In the genomic region with DNA sequence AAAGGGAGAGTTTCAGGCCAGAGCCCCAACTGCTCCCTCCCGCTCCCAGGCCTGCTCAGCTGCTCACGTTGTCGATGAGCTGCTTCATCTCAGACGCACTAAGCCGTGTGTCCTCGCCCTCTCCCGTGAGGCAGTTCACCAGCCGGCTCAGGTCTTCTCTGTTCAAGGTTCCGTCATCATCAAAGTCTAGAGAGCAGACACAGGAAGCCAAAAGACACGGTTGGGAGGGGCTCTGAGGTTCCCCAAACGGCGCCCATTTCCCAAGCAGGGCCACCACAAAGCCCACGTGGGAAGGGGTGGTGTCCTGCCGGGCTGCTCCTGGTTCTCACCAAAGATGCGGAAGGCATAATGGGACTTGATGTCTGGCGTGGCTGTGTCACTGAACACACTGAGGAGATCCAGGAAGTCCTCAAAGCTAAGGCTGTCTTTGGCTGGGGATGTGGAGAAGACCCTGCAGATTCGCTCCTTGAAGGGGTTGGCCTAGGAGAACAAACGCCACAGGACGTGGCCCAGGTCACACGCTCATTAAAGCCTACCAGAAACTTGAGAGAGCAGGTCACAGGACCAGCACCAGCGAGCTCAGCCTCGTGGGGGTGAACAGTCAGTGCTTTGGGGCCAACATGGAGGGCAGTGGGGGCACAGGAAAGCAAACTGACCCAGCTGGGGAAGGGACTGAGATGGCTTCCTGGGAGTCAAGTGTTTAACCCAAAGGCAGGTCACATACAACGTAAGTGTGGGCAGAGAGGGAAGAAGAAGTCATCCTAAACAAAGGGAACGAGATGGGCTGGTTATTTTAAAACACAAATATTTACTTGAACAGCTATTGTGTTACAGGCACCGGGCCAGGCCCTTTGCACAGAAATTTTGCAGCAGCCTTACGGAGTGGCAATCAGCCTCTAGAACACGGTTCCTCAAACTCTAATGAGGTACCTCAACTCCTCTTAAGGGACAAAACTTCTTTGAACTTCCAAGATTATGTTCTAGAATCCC, we compare ENCODE assay signal across 9 cellular contexts. TPM values are rescaled to one million over a fixed set of nuclear protein-coding genes. Genes with fewer than 3 reads are reported as not detected.
A peak's percentile ranks its signal among the peaks of the same experiment; 100 is the strongest.
DNase-seq lines count a peak whose midpoint lies in the region; ATAC-seq, FAIRE-seq and TF ChIP-seq lines count a peak whose summit lies in the region.
"Had no signal": no experiment of that assay in that cellular context is flagged by ENCODE, and none has a peak within 500 bp of the region (broad histone marks: within the 10 kb centered on the region; RNA-seq: fewer than 3 reads in every experiment).

No MANE protein-coding gene starts in this region.

- H3K4me3 ChIP-seq in Peyer's patch, result peak overlapping the region in 3 of 4 donors; percentile 67 to 91 (median 76)
- H3K4me3 ChIP-seq in thyroid gland (replicated peaks in 1 of 3), result no peak overlapping the region

- CTCF ChIA-PET in activated naive CD4-positive, alpha-beta T cell treated with anti-CD3 and anti-CD28 coated beads, Interleukin-2, amount 10 ng/mL, durations not matched to agents 7 days and 5 days (lab: Charles Lee), result interaction anchor here (0.7 to 2.5 kb wide), 6 partner anchors 10 to 700 kb away, joined by 3 to 8 read pairs (median 4); partner anchors contain the start of gene SEMA4B

- peaks cover 35% of the 10 kb centered on the region for H3K36me3 Mint-ChIP-seq in activated naive CD4-positive, alpha-beta T cell treated with anti-CD3 and anti-CD28 coated beads, Interleukin-2, amount 10 ng/mL, durations not matched to agents 7 days and 5 days
- peaks cover 27% of the 10 kb centered on the region for H3K36me3 Mint-ChIP-seq in nephron progenitor cell (ENCODE audit: low read depth)

- no peak for ATAC-seq in HG03139 (IDR thresholded peaks at IDR 0.05; ENCODE audit: unreplicated experiment)
- no peak for ATAC-seq in GM18873 (IDR thresholded peaks at IDR 0.05; ENCODE audit: low FRiP score, unreplicated experiment)

- H3K4me1 Mint-ChIP-seq in activated naive CD4-positive, alpha-beta T cell treated with anti-CD3 and anti-CD28 coated beads, Interleukin-2, amount 10 ng/mL, durations not matched to agents 7 days and 5 days, result peaks cover 60% of the 10 kb centered on the region
- H3K4me1 Mint-ChIP-seq in nephron progenitor cell, result peaks cover 32% of the 10 kb centered on the region

- peak overlapping the region; percentile 88 for H3K4me3 Mint-ChIP-seq in activated naive CD4-positive, alpha-beta T cell treated with anti-CD3 and anti-CD28 coated beads, Interleukin-2, amount 10 ng/mL, durations not matched to agents 7 days and 5 days
- peak overlapping the region; percentile 63 for H3K4me3 Mint-ChIP-seq in nephron progenitor cell

- peak overlapping the region; percentile 92 for H3K27ac Mint-ChIP-seq in activated naive CD4-positive, alpha-beta T cell treated with anti-CD3 and anti-CD28 coated beads, Interleukin-2, amount 10 ng/mL, durations not matched to agents 7 days and 5 days
- peak overlapping the region; percentile 85 for H3K27ac Mint-ChIP-seq in nephron progenitor cell

- WGBS in thyroid gland, 2 donors, result 65 to 83% methylated on average over 19 to 27 of the region's 27 CpGs

- DNase-seq in CD1c-positive myeloid dendritic cell (ENCODE audit: extremely low spot score) (peak; percentile 96), Peyer's patch (peak; percentile 61 to 86 (median 79)), nephron progenitor cell (no peak), thyroid gland (peak; percentile 12 to 13), RCC 7860 (ENCODE audit: low spot score) (no peak)
- peak; percentile 90 for DNase-seq in activated naive CD4-positive, alpha-beta T cell treated with anti-CD3 and anti-CD28 coated beads, Interleukin-2, amount 10 ng/mL, durations not matched to agents 7 days and 5 days

- TF ChIP-seq POLR2A in Peyer's patch (IDR thresholded peaks at IDR 0.05) (peak in 1 of 2 donors; percentile 17), thyroid gland (IDR thresholded peaks at IDR 0.05) (no peak)

- no peak for FAIRE-seq in RCC 7860 (lab: Jason Lieb, UNC)

- no peaks in the 10 kb centered on the region for H3K9me3 Mint-ChIP-seq in activated naive CD4-positive, alpha-beta T cell treated with anti-CD3 and anti-CD28 coated beads, Interleukin-2, amount 10 ng/mL, durations not matched to agents 7 days and 5 days
- H3K9me3 Mint-ChIP-seq in nephron progenitor cell, result no peaks in the 10 kb centered on the region

- peak overlapping the region; percentile 93 to 99 (median 94) for H3K27ac ChIP-seq in Peyer's patch
- peak overlapping the region; percentile 42 to 52 (median 43) for H3K27ac ChIP-seq in thyroid gland
- H3K27ac ChIP-seq: thoracic aorta had no signal

- no peaks in the 10 kb centered on the region for H3K9me3 ChIP-seq in Peyer's patch
- no peaks in the 10 kb centered on the region for H3K9me3 ChIP-seq in thyroid gland
- H3K9me3 ChIP-seq: thoracic aorta had no signal

- TF ChIP-seq CTCF in Peyer's patch (IDR thresholded peaks at IDR 0.05) (no peak), nephron progenitor cell (IDR thresholded peaks at IDR 0.05) (no peak), thyroid gland (IDR thresholded peaks at IDR 0.05) (no peak)

- H3K27me3 Mint-ChIP-seq in activated naive CD4-positive, alpha-beta T cell treated with anti-CD3 and anti-CD28 coated beads, Interleukin-2, amount 10 ng/mL, durations not matched to agents 7 days and 5 days, result no peaks in the 10 kb centered on the region
- H3K27me3 Mint-ChIP-seq in nephron progenitor cell (ENCODE audit: low read depth, poor library complexity), result peaks cover 10% of the 10 kb centered on the region

- peaks cover 5 to 54% (median 20%) of the 10 kb centered on the region in 4 donors for H3K4me1 ChIP-seq in Peyer's patch
- peaks cover 20 to 25% of the 10 kb centered on the region in 2 donors for H3K4me1 ChIP-seq in thyroid gland

- H3K27me3 ChIP-seq in Peyer's patch, result no peaks in the 10 kb centered on the region
- no peaks in the 10 kb centered on the region for H3K27me3 ChIP-seq in thyroid gland

- H3K36me3 ChIP-seq in Peyer's patch (peaks cover 0 to 50% (median 0%) of the 10 kb centered on the region in 3 donors), thyroid gland (peaks cover 39 to 47% of the 10 kb centered on the region in 2 donors)

- intact Hi-C loops in thyroid gland (cut with DNase I), result no loop called here

RNA-seq across cellular contexts. Expression of gene CIB1, which starts 2.4 kb away (rescaled TPM):
- total RNA-seq in Peyer's patch (100 to 1,000 TPM in 3 of 4 donors, 10 to 100 TPM in 1; 71.0 to 166 (median 130) TPM), thyroid gland (10 to 100 TPM; 24.3 to 90.0 (median 30.8) TPM)

RNA-seq across cellular contexts. Expression of gene GDPGP1, which starts 2.7 kb away (rescaled TPM):
- total RNA-seq in Peyer's patch (10 to 100 TPM in 3 of 4 donors, 1 to 10 TPM in 1; 8.3 to 24.0 (median 19.6) TPM), thyroid gland (10 to 100 TPM in 2 of 4 donors, 1 to 10 TPM in 2; 7.1 to 28.1 (median 13.6) TPM)

RNA-seq across cellular contexts. Expression of gene TTLL13, which starts 18.0 kb away (rescaled TPM):
- total RNA-seq in Peyer's patch (not detected), thyroid gland (under 1 TPM in 2 of 4 donors, not detected in 2; 0.13 to 0.22 TPM)
- total RNA-seq: thoracic aorta had no signal

RNA-seq across cellular contexts. Expression of gene SEMA4B, which starts 30.2 kb away (rescaled TPM):
- total RNA-seq in Peyer's patch, result 100 to 1,000 TPM in 2 of 4 donors, 10 to 100 TPM in 2; 63.2 to 147 (median 91.3) TPM
- total RNA-seq in thyroid gland, result 100 to 1,000 TPM in 1 of 4 donors, 10 to 100 TPM in 3; 49.5 to 163 (median 69.9) TPM

RNA-seq across cellular contexts. Expression of gene NGRN, which starts 34.1 kb away (rescaled TPM):
- total RNA-seq in Peyer's patch, result 10 to 100 TPM; 33.5 to 48.7 (median 39.2) TPM
- 100 to 1,000 TPM in 1 of 4 donors, 10 to 100 TPM in 3; 80.7 to 159 (median 96.4) TPM for total RNA-seq in thyroid gland

Comparison
In these comparisons a context has a peak if more than half of its experiments do, and no peak if none do; other contexts are left out.
1. DNase-seq: peak in CD1c-positive myeloid dendritic cell (single experiment), Peyer's patch (3 of 3), activated naive CD4-positive, alpha-beta T cell treated with anti-CD3 and anti-CD28 coated beads, Interleukin-2, amount 10 ng/mL, durations not matched to agents 7 days and 5 days (single experiment) and thyroid gland (2 of 2); none in nephron progenitor cell (single experiment) and RCC 7860 (single experiment).
2. H3K4me3 ChIP-seq: peak in Peyer's patch (3 of 4); none in thyroid gland (0 of 3).